In the genomic region with DNA sequence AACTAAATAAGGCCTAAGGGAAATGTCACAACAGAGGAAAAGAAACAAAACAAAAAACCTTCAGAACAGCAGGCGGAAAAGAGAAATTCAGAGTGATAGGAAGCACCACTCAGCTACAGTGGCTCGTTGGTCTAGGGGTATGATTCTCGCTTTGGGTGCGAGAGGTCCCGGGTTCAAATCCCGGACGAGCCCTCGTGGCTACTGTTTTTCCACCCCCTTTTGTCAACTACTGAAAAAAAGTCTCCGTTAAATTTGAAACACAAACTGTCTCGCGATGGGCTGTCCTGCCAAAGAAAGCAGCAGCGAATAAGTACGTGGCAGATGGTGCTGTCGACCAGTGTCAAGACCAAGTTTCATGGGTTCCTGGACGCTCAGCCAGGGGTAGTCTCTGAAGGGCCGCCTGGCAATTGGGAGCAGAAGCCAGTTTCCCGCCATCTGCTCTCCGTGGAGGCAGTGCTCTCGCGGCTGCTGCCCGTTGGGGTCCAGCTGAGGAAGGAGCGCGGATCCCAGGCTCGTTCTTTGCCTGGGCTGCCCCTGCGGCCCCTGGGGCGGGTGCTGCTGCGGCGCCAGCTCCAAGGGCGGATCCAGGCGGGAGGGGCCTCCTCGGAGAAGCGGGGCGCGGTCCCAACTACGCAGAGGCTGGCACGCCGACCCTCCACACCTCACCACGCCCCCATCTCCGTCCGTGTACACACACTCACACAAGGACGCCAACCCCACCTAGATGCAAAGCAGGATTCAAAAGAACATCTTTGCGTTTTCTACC, we compare ENCODE assay signal across 1 cellular context.
A peak's percentile ranks its signal among the peaks of the same experiment; 100 is the strongest.
TF ChIP-seq lines count a peak whose summit lies in the region.

A gene with protein sequence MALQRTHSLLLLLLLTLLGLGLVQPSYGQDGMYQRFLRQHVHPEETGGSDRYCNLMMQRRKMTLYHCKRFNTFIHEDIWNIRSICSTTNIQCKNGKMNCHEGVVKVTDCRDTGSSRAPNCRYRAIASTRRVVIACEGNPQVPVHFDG (plus strand): TSS at position 665 of the 766 bp plus-strand sequence. CDS start 14,812 bp downstream, outside the sequence.

TF ChIP-seq in K562, 482 proteins besides CTCF, POLR2A, EP300 and RAD21 (continued from another document):
- TF ChIP-seq, protein P1, sequence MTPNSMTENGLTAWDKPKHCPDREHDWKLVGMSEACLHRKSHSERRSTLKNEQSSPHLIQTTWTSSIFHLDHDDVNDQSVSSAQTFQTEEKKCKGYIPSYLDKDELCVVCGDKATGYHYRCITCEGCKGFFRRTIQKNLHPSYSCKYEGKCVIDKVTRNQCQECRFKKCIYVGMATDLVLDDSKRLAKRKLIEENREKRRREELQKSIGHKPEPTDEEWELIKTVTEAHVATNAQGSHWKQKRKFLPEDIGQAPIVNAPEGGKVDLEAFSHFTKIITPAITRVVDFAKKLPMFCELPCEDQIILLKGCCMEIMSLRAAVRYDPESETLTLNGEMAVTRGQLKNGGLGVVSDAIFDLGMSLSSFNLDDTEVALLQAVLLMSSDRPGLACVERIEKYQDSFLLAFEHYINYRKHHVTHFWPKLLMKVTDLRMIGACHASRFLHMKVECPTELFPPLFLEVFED (CRISPR knock-in tag; conservative IDR thresholded peaks at IDR 0.05), result no peak
- TF ChIP-seq CREM (IDR thresholded peaks at IDR 0.05; ENCODE audit: low read depth) (no peak), MYC (IDR thresholded peaks at IDR 0.05; ENCODE audit: low read depth, low read length) (no peak), MYC (CRISPR knock-in tag; IDR thresholded peaks at IDR 0.05; ENCODE audit: borderline replicate concordance, low read depth) (no peak), FOSL1 (tag; conservative IDR thresholded peaks at IDR 0.05) (0 out of 2 replicates have a peak, but pooled peaks have one; percentile 4), RBFOX2 (IDR thresholded peaks at IDR 0.05; ENCODE audit: low read depth, low read length) (peak; percentile 59), BDP1 (IDR thresholded peaks at IDR 0.05; ENCODE audit: insufficient read depth, insufficient read length) (peak; percentile 65), JUNB (CRISPR knock-in tag; conservative IDR thresholded peaks at IDR 0.05) (no peak), ILF3 (IDR thresholded peaks at IDR 0.05; ENCODE audit: borderline replicate concordance) (no peak), ZNF384 (IDR thresholded peaks at IDR 0.05; ENCODE audit: low read depth, low read length) (0 out of 2 replicates have a peak, but pooled peaks have one; percentile 31), U2AF1 (optimal IDR thresholded peaks at IDR 0.05; ENCODE audit: low read depth, low read length) (no peak)
- TF ChIP-seq, protein P2, sequence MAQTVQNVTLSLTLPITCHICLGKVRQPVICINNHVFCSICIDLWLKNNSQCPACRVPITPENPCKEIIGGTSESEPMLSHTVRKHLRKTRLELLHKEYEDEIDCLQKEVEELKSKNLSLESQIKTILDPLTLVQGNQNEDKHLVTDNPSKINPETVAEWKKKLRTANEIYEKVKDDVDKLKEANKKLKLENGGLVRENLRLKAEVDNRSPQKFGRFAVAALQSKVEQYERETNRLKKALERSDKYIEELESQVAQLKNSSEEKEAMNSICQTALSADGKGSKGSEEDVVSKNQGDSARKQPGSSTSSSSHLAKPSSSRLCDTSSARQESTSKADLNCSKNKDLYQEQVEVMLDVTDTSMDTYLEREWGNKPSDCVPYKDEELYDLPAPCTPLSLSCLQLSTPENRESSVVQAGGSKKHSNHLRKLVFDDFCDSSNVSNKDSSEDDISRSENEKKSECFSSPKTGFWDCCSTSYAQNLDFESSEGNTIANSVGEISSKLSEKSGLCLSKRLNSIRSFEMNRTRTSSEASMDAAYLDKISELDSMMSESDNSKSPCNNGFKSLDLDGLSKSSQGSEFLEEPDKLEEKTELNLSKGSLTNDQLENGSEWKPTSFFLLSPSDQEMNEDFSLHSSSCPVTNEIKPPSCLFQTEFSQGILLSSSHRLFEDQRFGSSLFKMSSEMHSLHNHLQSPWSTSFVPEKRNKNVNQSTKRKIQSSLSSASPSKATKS (CRISPR knock-in tag; IDR thresholded peaks at IDR 0.05), result no peak
- TF ChIP-seq, protein P3, sequence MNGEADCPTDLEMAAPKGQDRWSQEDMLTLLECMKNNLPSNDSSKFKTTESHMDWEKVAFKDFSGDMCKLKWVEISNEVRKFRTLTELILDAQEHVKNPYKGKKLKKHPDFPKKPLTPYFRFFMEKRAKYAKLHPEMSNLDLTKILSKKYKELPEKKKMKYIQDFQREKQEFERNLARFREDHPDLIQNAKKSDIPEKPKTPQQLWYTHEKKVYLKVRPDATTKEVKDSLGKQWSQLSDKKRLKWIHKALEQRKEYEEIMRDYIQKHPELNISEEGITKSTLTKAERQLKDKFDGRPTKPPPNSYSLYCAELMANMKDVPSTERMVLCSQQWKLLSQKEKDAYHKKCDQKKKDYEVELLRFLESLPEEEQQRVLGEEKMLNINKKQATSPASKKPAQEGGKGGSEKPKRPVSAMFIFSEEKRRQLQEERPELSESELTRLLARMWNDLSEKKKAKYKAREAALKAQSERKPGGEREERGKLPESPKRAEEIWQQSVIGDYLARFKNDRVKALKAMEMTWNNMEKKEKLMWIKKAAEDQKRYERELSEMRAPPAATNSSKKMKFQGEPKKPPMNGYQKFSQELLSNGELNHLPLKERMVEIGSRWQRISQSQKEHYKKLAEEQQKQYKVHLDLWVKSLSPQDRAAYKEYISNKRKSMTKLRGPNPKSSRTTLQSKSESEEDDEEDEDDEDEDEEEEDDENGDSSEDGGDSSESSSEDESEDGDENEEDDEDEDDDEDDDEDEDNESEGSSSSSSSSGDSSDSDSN (IDR thresholded peaks at IDR 0.05; ENCODE audit: borderline replicate concordance in 1 of 2, low read depth in 2 of 2, low read length in 2 of 2), result peak; percentile 16 to 51; a peak in 1 of 4 replicates
- TF ChIP-seq, protein P4, sequence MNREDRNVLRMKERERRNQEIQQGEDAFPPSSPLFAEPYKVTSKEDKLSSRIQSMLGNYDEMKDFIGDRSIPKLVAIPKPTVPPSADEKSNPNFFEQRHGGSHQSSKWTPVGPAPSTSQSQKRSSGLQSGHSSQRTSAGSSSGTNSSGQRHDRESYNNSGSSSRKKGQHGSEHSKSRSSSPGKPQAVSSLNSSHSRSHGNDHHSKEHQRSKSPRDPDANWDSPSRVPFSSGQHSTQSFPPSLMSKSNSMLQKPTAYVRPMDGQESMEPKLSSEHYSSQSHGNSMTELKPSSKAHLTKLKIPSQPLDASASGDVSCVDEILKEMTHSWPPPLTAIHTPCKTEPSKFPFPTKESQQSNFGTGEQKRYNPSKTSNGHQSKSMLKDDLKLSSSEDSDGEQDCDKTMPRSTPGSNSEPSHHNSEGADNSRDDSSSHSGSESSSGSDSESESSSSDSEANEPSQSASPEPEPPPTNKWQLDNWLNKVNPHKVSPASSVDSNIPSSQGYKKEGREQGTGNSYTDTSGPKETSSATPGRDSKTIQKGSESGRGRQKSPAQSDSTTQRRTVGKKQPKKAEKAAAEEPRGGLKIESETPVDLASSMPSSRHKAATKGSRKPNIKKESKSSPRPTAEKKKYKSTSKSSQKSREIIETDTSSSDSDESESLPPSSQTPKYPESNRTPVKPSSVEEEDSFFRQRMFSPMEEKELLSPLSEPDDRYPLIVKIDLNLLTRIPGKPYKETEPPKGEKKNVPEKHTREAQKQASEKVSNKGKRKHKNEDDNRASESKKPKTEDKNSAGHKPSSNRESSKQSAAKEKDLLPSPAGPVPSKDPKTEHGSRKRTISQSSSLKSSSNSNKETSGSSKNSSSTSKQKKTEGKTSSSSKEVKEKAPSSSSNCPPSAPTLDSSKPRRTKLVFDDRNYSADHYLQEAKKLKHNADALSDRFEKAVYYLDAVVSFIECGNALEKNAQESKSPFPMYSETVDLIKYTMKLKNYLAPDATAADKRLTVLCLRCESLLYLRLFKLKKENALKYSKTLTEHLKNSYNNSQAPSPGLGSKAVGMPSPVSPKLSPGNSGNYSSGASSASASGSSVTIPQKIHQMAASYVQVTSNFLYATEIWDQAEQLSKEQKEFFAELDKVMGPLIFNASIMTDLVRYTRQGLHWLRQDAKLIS (CRISPR knock-in tag; IDR thresholded peaks at IDR 0.05), result no peak
TF ChIP-seq in K562: peak in this region for 68.
